14 cellular contexts compared by ENCODE assay signal in the genomic region with DNA sequence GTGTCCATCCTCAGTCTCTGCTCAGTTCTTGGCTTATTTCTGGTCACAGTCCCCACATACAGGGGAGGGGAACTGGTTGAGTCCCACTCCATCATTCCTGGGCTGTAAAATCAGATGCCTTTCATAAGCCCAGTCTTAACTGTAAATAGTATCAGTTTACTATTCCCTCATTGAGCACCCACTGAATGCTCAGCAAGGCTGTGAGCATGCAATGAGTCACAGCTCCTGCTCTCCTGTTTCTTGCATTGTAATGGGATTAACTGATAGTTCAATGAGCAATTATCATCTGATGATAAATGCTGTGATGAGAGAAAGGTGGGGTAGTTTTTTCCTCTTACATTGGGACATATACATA.
DNase-seq lines count a peak whose midpoint lies in the region; ATAC-seq and TF ChIP-seq lines count a peak whose summit lies in the region.
"Had no signal": no experiment of that assay in that cellular context is flagged by ENCODE, and none has a peak within 500 bp of the region (broad histone marks: within the 10 kb centered on the region; RNA-seq: fewer than 3 reads in every experiment).

No MANE protein-coding gene starts in this region.

- peak; percentile 77 for ATAC-seq in SK-N-SH treated with all-trans-retinoic acid at 6 μM for 48 hours
- no peak for ATAC-seq in GM19324 (IDR thresholded peaks at IDR 0.05; ENCODE audit: low FRiP score, unreplicated experiment)
- ATAC-seq: activated CD4-positive, alpha-beta T cell treated with anti-CD3 and anti-CD28 coated beads for 36 hours; naive thymus-derived CD4-positive, alpha-beta T cell had no signal

- peaks cover 49% of the 10 kb centered on the region for H3K4me1 ChIP-seq in skeletal muscle satellite cell (ENCODE audit: control insufficient read depth, insufficient read depth, low read length)

- H3K9me3 ChIP-seq in skeletal muscle satellite cell (replicated peaks; ENCODE audit: low read length): no peaks in the 10 kb centered on the region

- in situ Hi-C loops in KBM-7 (cut with MboI; ENCODE audit: low pct_unique_long_range_greater_than_20kb, low sequenced_read_pairs): no loop called here

- H3K9ac ChIP-seq in skeletal muscle satellite cell (ENCODE audit: low read depth, low read length): peak overlapping the region; percentile 65

- no peaks in the 10 kb centered on the region for H3K27me3 ChIP-seq in skeletal muscle satellite cell (ENCODE audit: control insufficient read depth, insufficient read depth, low read length)

- DNase-seq in NCI-H2171 treated with DMSO at 0.1 percent for 48 hours (lab: John Stamatoyannopoulos, UW): peak; percentile 6
- DNase-seq in NCI-H2171 (lab: John Stamatoyannopoulos, UW): no peak
- peak; percentile 67 for DNase-seq in fibroblast of villous mesenchyme (ENCODE audit: low read depth)
- no peak for DNase-seq in KBM-7
- DNase-seq in NCI-H2029 treated with DMSO at 0.1 percent for 48 hours (lab: John Stamatoyannopoulos, UW): no peak
- DNase-seq: activated CD4-positive, alpha-beta T cell treated with anti-CD3 and anti-CD28 coated beads for 36 hours; activated gamma-delta T cell treated with Interleukin-2 at 50 U/mL for 16 hours; naive thymus-derived CD4-positive, alpha-beta T cell; NCI-H345; stimulated activated CD4-positive, alpha-beta T cell treated with anti-CD3 and anti-CD28 coated beads, Interleukin-12 subunit alpha, Interleukin-12 subunit beta, amount 100 ng/mL, for 4 hours; stimulated activated CD8-positive, alpha-beta memory T cell treated with anti-CD3 and anti-CD28 coated beads, Interleukin-4, amount 100 ng/mL, for 48 hours had no signal

- H3K4me3 ChIP-seq in fibroblast of villous mesenchyme (ENCODE audit: low read depth, low read length) (no peak overlapping the region), skeletal muscle satellite cell (ENCODE audit: low read length) (peak overlapping the region; percentile 29)

- TF ChIP-seq CTCF in fibroblast of villous mesenchyme (IDR thresholded peaks at IDR 0.05; ENCODE audit: insufficient read depth, low read depth, low read length): no peak

- no peaks in the 10 kb centered on the region for H3K36me3 ChIP-seq in skeletal muscle satellite cell (ENCODE audit: insufficient read depth, low read length)

- H3K4me2 ChIP-seq in skeletal muscle satellite cell (ENCODE audit: low read length): peak overlapping the region; percentile 66

TF ChIP-seq in SK-N-SH treated with all-trans-retinoic acid at 6 μM for 48 hours, 23 proteins besides CTCF, POLR2A, EP300 and RAD21:
- TF ChIP-seq ESRRG (CRISPR knock-in tag; IDR thresholded peaks at IDR 0.05) (no peak), ISL1 (CRISPR knock-in tag; IDR thresholded peaks at IDR 0.05) (no peak; the same call in 1 of the 2 replicates), ZC3H10 (CRISPR knock-in tag; IDR thresholded peaks at IDR 0.05) (no peak), OSR1 (CRISPR knock-in tag; IDR thresholded peaks at IDR 0.05) (no peak), RARB (CRISPR knock-in tag; IDR thresholded peaks at IDR 0.05) (no peak), SNAI2 (CRISPR knock-in tag; IDR thresholded peaks at IDR 0.05) (no peak), BACH2 (CRISPR knock-in tag; IDR thresholded peaks at IDR 0.05; ENCODE audit: borderline replicate concordance) (no peak), PPARA (CRISPR knock-in tag; IDR thresholded peaks at IDR 0.05; ENCODE audit: borderline replicate concordance) (no peak), ZNF70 (CRISPR knock-in tag; IDR thresholded peaks at IDR 0.05) (no peak), TOX (CRISPR knock-in tag; IDR thresholded peaks at IDR 0.05; ENCODE audit: borderline replicate concordance) (no peak), ZFP30 (CRISPR knock-in tag; IDR thresholded peaks at IDR 0.05) (no peak), ARNTL (CRISPR knock-in tag; IDR thresholded peaks at IDR 0.05; ENCODE audit: borderline replicate concordance, low read depth) (no peak), TCF4 (CRISPR knock-in tag; IDR thresholded peaks at IDR 0.05; ENCODE audit: borderline replicate concordance) (no peak), GLIS3 (CRISPR knock-in tag; IDR thresholded peaks at IDR 0.05) (no peak), CSDC2 (CRISPR knock-in tag; IDR thresholded peaks at IDR 0.05) (no peak)
- TF ChIP-seq, protein P1, sequence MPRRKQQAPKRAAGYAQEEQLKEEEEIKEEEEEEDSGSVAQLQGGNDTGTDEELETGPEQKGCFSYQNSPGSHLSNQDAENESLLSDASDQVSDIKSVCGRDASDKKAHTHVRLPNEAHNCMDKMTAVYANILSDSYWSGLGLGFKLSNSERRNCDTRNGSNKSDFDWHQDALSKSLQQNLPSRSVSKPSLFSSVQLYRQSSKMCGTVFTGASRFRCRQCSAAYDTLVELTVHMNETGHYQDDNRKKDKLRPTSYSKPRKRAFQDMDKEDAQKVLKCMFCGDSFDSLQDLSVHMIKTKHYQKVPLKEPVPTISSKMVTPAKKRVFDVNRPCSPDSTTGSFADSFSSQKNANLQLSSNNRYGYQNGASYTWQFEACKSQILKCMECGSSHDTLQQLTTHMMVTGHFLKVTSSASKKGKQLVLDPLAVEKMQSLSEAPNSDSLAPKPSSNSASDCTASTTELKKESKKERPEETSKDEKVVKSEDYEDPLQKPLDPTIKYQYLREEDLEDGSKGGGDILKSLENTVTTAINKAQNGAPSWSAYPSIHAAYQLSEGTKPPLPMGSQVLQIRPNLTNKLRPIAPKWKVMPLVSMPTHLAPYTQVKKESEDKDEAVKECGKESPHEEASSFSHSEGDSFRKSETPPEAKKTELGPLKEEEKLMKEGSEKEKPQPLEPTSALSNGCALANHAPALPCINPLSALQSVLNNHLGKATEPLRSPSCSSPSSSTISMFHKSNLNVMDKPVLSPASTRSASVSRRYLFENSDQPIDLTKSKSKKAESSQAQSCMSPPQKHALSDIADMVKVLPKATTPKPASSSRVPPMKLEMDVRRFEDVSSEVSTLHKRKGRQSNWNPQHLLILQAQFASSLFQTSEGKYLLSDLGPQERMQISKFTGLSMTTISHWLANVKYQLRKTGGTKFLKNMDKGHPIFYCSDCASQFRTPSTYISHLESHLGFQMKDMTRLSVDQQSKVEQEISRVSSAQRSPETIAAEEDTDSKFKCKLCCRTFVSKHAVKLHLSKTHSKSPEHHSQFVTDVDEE (CRISPR knock-in tag; IDR thresholded peaks at IDR 0.05): no peak
- TF ChIP-seq, protein P2, sequence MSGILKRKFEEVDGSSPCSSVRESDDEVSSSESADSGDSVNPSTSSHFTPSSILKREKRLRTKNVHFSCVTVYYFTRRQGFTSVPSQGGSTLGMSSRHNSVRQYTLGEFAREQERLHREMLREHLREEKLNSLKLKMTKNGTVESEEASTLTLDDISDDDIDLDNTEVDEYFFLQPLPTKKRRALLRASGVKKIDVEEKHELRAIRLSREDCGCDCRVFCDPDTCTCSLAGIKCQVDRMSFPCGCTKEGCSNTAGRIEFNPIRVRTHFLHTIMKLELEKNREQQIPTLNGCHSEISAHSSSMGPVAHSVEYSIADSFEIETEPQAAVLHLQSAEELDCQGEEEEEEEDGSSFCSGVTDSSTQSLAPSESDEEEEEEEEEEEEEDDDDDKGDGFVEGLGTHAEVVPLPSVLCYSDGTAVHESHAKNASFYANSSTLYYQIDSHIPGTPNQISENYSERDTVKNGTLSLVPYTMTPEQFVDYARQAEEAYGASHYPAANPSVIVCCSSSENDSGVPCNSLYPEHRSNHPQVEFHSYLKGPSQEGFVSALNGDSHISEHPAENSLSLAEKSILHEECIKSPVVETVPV (CRISPR knock-in tag; IDR thresholded peaks at IDR 0.05): no peak
- TF ChIP-seq, protein P3, sequence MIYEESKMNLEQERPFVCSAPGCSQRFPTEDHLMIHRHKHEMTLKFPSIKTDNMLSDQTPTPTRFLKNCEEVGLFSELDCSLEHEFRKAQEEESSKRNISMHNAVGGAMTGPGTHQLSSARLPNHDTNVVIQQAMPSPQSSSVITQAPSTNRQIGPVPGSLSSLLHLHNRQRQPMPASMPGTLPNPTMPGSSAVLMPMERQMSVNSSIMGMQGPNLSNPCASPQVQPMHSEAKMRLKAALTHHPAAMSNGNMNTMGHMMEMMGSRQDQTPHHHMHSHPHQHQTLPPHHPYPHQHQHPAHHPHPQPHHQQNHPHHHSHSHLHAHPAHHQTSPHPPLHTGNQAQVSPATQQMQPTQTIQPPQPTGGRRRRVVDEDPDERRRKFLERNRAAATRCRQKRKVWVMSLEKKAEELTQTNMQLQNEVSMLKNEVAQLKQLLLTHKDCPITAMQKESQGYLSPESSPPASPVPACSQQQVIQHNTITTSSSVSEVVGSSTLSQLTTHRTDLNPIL (CRISPR knock-in tag; IDR thresholded peaks at IDR 0.05; ENCODE audit: low read depth): no peak

Comparison
In these comparisons a context has a peak if more than half of its experiments do, and no peak if none do; other contexts are left out.
1. DNase-seq: peak in NCI-H2171 treated with DMSO at 0.1 percent for 48 hours (single experiment) and fibroblast of villous mesenchyme (single experiment); none in NCI-H2171 (single experiment), KBM-7 (single experiment) and NCI-H2029 treated with DMSO at 0.1 percent for 48 hours (single experiment).